In genomic region chr20:62822788-62823651, GRCh38 we compare ENCODE assay signal across 1 cellular context.
A peak's percentile ranks its signal among the peaks of the same experiment; 100 is the strongest.
TF ChIP-seq lines count a peak whose summit lies in the region.

No MANE protein-coding gene starts in this region.

TF ChIP-seq in IMR-90, 13 proteins besides CTCF, POLR2A, EP300 and RAD21:
- TF ChIP-seq SMC3 (IDR thresholded peaks at IDR 0.05; ENCODE audit: low read depth, low read length): peak; percentile 15; the same call in 1 of the 2 replicates
- no peak for TF ChIP-seq MAZ (IDR thresholded peaks at IDR 0.05; ENCODE audit: borderline replicate concordance, low read depth, low read length)
